In genomic region chr3:152267831-152268500, GRCh38 we compare ENCODE assay signal across 8 cellular contexts. TPM values are rescaled to one million over a fixed set of nuclear protein-coding genes. Genes with fewer than 3 reads are reported as not detected.
A peak's percentile ranks its signal among the peaks of the same experiment; 100 is the strongest.
DNase-seq lines count a peak whose midpoint lies in the region; ATAC-seq and TF ChIP-seq lines count a peak whose summit lies in the region.

No MANE protein-coding gene starts in this region.

- intact Hi-C loops in Caco-2 (cut with micrococcal nuclease; ENCODE audit: unreplicated experiment) = loop anchor here (2.0 to 5.0 kb wide), 5 partner anchors 59 to 295 kb away; no protein-coding TSS in a partner anchor
- intact Hi-C loops in ovary (cut with DNase I) = loop anchor here in 2 of 4 donors (2.0 to 10.0 kb wide), 3 partner anchors 31 to 177 kb away; no protein-coding TSS in a partner anchor

- H3K36me3 Mint-ChIP-seq in Caco-2 (ENCODE audit: insufficient read depth, unreplicated experiment) = peaks cover 17% of the 10 kb centered on the region
- no peaks in the 10 kb centered on the region for H3K36me3 Mint-ChIP-seq in endothelial cell (ENCODE audit: low read depth, unreplicated experiment)

- peak overlapping the region; percentile 91 for H3K4me3 Mint-ChIP-seq in Caco-2 (ENCODE audit: unreplicated experiment)
- peak overlapping the region; percentile 91 for H3K4me3 Mint-ChIP-seq in endothelial cell (ENCODE audit: unreplicated experiment)

- peak overlapping the region; percentile 69 for H3K9ac ChIP-seq in NT2/D1 (ENCODE audit: insufficient read length, low read depth)

- ATAC-seq in HG03354 (IDR thresholded peaks at IDR 0.05; ENCODE audit: poor library complexity, severe bottlenecking, unreplicated experiment) = no peak
- no peak for ATAC-seq in GM21381 (IDR thresholded peaks at IDR 0.05; ENCODE audit: unreplicated experiment)

- POLR2A ChIA-PET in Caco-2 (lab: Charles Lee) = interaction anchor here (0.6 to 1.7 kb wide), 4 partner anchors 9 to 1277 kb away, joined by 4 to 10 read pairs (median 4); no protein-coding TSS in a partner anchor

- H3K36me3 ChIP-seq in Caco-2 (ENCODE audit: control insufficient read depth, insufficient read depth, low read length) (no peaks in the 10 kb centered on the region), NT2/D1 (ENCODE audit: insufficient read depth, insufficient read length, low read length) (no peaks in the 10 kb centered on the region), ovary (no peaks in the 10 kb centered on the region)

- no peaks in the 10 kb centered on the region for H3K27me3 ChIP-seq in Caco-2 (replicated peaks; ENCODE audit: control insufficient read depth, insufficient read depth, low read length)
- peaks cover 33% of the 10 kb centered on the region for H3K27me3 ChIP-seq in NT2/D1 (ENCODE audit: insufficient read depth, insufficient read length)
- H3K27me3 ChIP-seq in ovary = no peaks in the 10 kb centered on the region

- H3K27ac Mint-ChIP-seq in Caco-2 (ENCODE audit: unreplicated experiment) (peak overlapping the region; percentile 56), endothelial cell (ENCODE audit: unreplicated experiment) (peak overlapping the region; percentile 93)

- peaks cover 41% of the 10 kb centered on the region for H3K4me1 ChIP-seq in Caco-2
- H3K4me1 ChIP-seq in NT2/D1 (ENCODE audit: insufficient read depth, insufficient read length) = no peaks in the 10 kb centered on the region
- H3K4me1 ChIP-seq in ovary (ENCODE audit: insufficient read depth) = peaks cover 7% of the 10 kb centered on the region

- peak overlapping the region; percentile 94 for H3K4me3 ChIP-seq in Caco-2 (ENCODE audit: low read depth, low read length)
- peak overlapping the region; percentile 83 for H3K4me3 ChIP-seq in NT2/D1 (ENCODE audit: insufficient read length, low read depth)
- H3K4me3 ChIP-seq in ovary = peak overlapping the region; percentile 84

- TF ChIP-seq POLR2A in ovary (IDR thresholded peaks at IDR 0.05) = no peak

- H3K27me3 Mint-ChIP-seq in Caco-2 (ENCODE audit: insufficient read depth, unreplicated experiment) (no peaks in the 10 kb centered on the region), endothelial cell (ENCODE audit: unreplicated experiment) (peaks cover 2% of the 10 kb centered on the region)

- TF ChIP-seq CTCF in Caco-2 (IDR thresholded peaks at IDR 0.05; ENCODE audit: insufficient read depth in 1 of 2, low read depth in 1 of 2, low read length in 1 of 2, severe bottlenecking in 1 of 2, unreplicated experiment in 1 of 2) (no peak), endothelial cell (IDR thresholded peaks at IDR 0.05; ENCODE audit: unreplicated experiment) (no peak), ovary (IDR thresholded peaks at IDR 0.05) (no peak), GM13977 (IDR thresholded peaks at IDR 0.05; ENCODE audit: extremely low read depth, insufficient read depth, missing control alignments) (no peak)

- CTCF ChIA-PET in Caco-2 (lab: Charles Lee) = interaction anchor here (0.5 to 1.0 kb wide), 3 partner anchors 13 to 242 kb away, joined by 3 to 6 read pairs (median 3); no protein-coding TSS in a partner anchor

- no peak for TF ChIP-seq EP300 in ovary (IDR thresholded peaks at IDR 0.05)

- H3K9me3 Mint-ChIP-seq in Caco-2 (ENCODE audit: unreplicated experiment) (no peaks in the 10 kb centered on the region), endothelial cell (ENCODE audit: unreplicated experiment) (no peaks in the 10 kb centered on the region)

- TSS peak; percentile 69 for BruUV-seq in Caco-2 (replicated peaks; lab: Mats Ljungman, UMichigan)

- H3K4me1 Mint-ChIP-seq in Caco-2 (ENCODE audit: low read depth, unreplicated experiment) (peaks cover 45% of the 10 kb centered on the region), endothelial cell (ENCODE audit: unreplicated experiment) (peaks cover 36% of the 10 kb centered on the region)

- DNase-seq in Caco-2 = no peak
- DNase-seq in NT2/D1 (ENCODE audit: low read depth, low spot score) = no peak
- DNase-seq in endothelial cell (ENCODE audit: low spot score) = no peak
- no peak for DNase-seq in ovary
- no peak for DNase-seq in GM13977 (ENCODE audit: low spot score)
- no peak for DNase-seq in central memory CD4-positive, alpha-beta T cell

- H3K9me3 ChIP-seq in Caco-2 (no peaks in the 10 kb centered on the region), NT2/D1 (ENCODE audit: insufficient read depth, low read length) (peaks cover 10% of the 10 kb centered on the region; the same call in 1 of the 2 replicates), ovary (no peaks in the 10 kb centered on the region)

- 7 to 10% (median 10%) methylated on average over 14 of the region's 14 CpGs for WGBS in ovary, 3 donors

- H3K27ac ChIP-seq in ovary = peak overlapping the region; percentile 95 to 97

- in situ Hi-C loops in GM13977 (cut with MboI; ENCODE audit: low pct_unique_long_range_greater_than_20kb, low sequenced_read_pairs, unreplicated experiment) = no loop called here

RNA-seq across cellular contexts. Expression of gene MBNL1, which starts 0.8 kb away (rescaled TPM):
- 67.1 and 68.6 TPM in 2 replicates for total RNA-seq in Caco-2 (2022)
- 54.1 TPM for total RNA-seq in endothelial cell (ENCODE audit: unreplicated experiment)
- total RNA-seq in ovary = 100 to 1,000 TPM; 117 to 152 (median 127) TPM
- 10 to 100 TPM; 39.7 to 66.1 TPM for polyA plus RNA-seq in ovary
